ENCODE assay signal across 21 cellular contexts in the genomic region with DNA sequence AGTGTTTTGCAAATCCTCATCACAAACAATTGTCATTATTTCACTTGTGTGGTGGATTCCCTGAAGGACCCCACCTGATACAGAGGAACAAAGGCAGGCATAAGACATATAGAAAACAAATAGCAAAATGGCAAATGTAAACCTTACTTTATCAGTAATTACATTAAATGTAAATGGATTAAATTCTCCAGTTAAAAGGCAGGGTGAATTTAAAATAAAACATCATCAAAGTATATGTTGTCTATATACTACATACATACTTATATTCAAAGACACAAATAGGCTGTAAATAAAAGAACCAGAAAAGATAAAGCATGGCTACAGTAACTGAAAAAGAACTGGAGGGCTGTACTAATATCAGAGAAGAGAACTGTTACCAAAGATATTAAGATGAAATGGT.
"Had no signal": no experiment of that assay in that cellular context is flagged by ENCODE, and none has a peak within 500 bp of the region (broad histone marks: within the 10 kb centered on the region; RNA-seq: fewer than 3 reads in every experiment).

No MANE protein-coding gene starts in this region.

- H3K9ac ChIP-seq: SK-N-SH had no signal

- DNase-seq: Karpas-422, KG1, MG63, NCI-H1092, NCI-H1105 treated with DMSO at 0.1 percent for 48 hours, NCI-H1417 treated with DMSO at 0.1 percent for 48 hours, NCI-H146, NCI-H1694 treated with DMSO at 0.1 percent for 48 hours, NCI-H1930, NCI-H2081, NCI-H2107, NCI-H2227 treated with DMSO at 0.1 percent for 48 hours, NCI-H524, NCI-H526 treated with DMSO at 0.1 percent for 48 hours, NCI-H774, PC-3, SHP77, SK-N-SH, SW 1271 had no signal

- H3K4me3 ChIP-seq: MG63 had no signal

- H3K4me2 ChIP-seq: SK-N-SH had no signal

- ATAC-seq: Panc1, PC-3 had no signal

- H3K27me3 ChIP-seq: MG63 had no signal

- H3K27ac ChIP-seq: RWPE1 had no signal
